ENCODE assay signal across 16 cellular contexts in the genomic region with DNA sequence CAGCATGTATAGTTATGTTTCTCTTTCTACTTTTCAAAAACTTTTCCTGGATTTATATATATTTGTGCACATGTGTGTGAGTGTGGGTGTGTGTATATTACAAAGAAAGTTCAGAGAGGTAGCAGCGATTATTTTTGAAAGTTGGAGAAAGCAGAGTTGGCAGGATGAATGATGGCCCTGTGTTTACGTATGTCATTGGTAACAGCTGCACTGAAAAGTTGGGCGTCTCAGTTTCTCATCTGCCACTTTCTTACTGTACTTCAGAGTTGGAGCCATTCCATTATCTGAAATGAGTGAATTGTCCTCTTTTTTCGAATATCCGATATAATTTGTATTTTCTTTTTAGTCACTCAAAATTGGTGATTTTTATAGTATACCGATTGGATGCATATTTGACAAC.
"Had no signal": no experiment of that assay in that cellular context is flagged by ENCODE, and none has a peak within 500 bp of the region (broad histone marks: within the 10 kb centered on the region; RNA-seq: fewer than 3 reads in every experiment).

No MANE protein-coding gene starts in this region.

- H3K4me1 Mint-ChIP-seq: activated CD4-positive, alpha-beta T cell treated with anti-CD3 and anti-CD28 coated beads, Interleukin-2, amount 10 ng/mL, durations not matched to agents 24 days and 14 days; activated naive CD8-positive, alpha-beta T cell treated with anti-CD3 and anti-CD28 coated beads, Interleukin-2, amount 50 U/mL, for 24 hours; natural killer cell; T-cell had no signal

- H3K27me3 Mint-ChIP-seq: activated CD4-positive, alpha-beta T cell treated with anti-CD3 and anti-CD28 coated beads, Interleukin-2, amount 10 ng/mL, durations not matched to agents 24 days and 14 days; activated naive CD8-positive, alpha-beta T cell treated with anti-CD3 and anti-CD28 coated beads, Interleukin-2, amount 50 U/mL, for 24 hours; stimulated activated naive CD8-positive, alpha-beta T cell treated with anti-CD3 and anti-CD28 coated beads, Interleukin-15, Interleukin-2, amounts not matched to agents 100 ng/mL and 50 ng/mL, for 24 hours; T-cell had no signal

- H3K4me1 ChIP-seq: ascending aorta, esophagus muscularis mucosa had no signal

- DNase-seq: activated CD4-positive, alpha-beta T cell treated with anti-CD3 and anti-CD28 coated beads, Interleukin-2, amount 10 ng/mL, durations not matched to agents 24 days and 14 days; activated naive CD4-positive, alpha-beta T cell treated with Interleukin-2 at 50 U/mL for 16 hours; activated naive CD8-positive, alpha-beta T cell treated with anti-CD3 and anti-CD28 coated beads, Interleukin-2, amount 50 U/mL, for 24 hours; head of caudate nucleus; natural killer cell; nucleus accumbens; psoas muscle; sigmoid colon; stimulated activated CD4-positive, alpha-beta T cell treated with anti-CD3 and anti-CD28 coated beads, Interleukin-4, amount 100 ng/mL, for 1 hour; stimulated activated CD8-positive, alpha-beta memory T cell treated with anti-CD3 and anti-CD28 coated beads, Interleukin-4, amount 100 ng/mL, for 48 hours; T-cell; testis had no signal

- H3K36me3 ChIP-seq: ascending aorta, cardiac muscle cell, esophagus muscularis mucosa, sigmoid colon had no signal

- H3K9me3 ChIP-seq: ascending aorta, esophagus muscularis mucosa, psoas muscle, testis had no signal

- H3K27ac ChIP-seq: ascending aorta, cardiac muscle cell, esophagus muscularis mucosa, psoas muscle, sigmoid colon, testis had no signal

- ATAC-seq: activated naive CD8-positive, alpha-beta T cell treated with anti-CD3 and anti-CD28 coated beads, Interleukin-2, amount 50 U/mL, for 24 hours; natural killer cell; psoas muscle; T-cell had no signal

- H3K4me3 ChIP-seq: ascending aorta, cardiac muscle cell, esophagus muscularis mucosa, psoas muscle, sigmoid colon, testis had no signal

- H3K36me3 Mint-ChIP-seq: natural killer cell, T-cell had no signal

- H3K27me3 ChIP-seq: ascending aorta, cardiac muscle cell, esophagus muscularis mucosa, sigmoid colon, testis had no signal

- H3K27ac Mint-ChIP-seq: activated CD4-positive, alpha-beta T cell treated with anti-CD3 and anti-CD28 coated beads, Interleukin-2, amount 10 ng/mL, durations not matched to agents 24 days and 14 days; activated naive CD8-positive, alpha-beta T cell treated with anti-CD3 and anti-CD28 coated beads, Interleukin-2, amount 50 U/mL, for 24 hours; natural killer cell; stimulated activated naive CD8-positive, alpha-beta T cell treated with anti-CD3 and anti-CD28 coated beads, Interleukin-15, Interleukin-2, amounts not matched to agents 100 ng/mL and 50 ng/mL, for 24 hours; T-cell had no signal

- H3K4me3 Mint-ChIP-seq: activated CD4-positive, alpha-beta T cell treated with anti-CD3 and anti-CD28 coated beads, Interleukin-2, amount 10 ng/mL, durations not matched to agents 24 days and 14 days; activated naive CD8-positive, alpha-beta T cell treated with anti-CD3 and anti-CD28 coated beads, Interleukin-2, amount 50 U/mL, for 24 hours; natural killer cell; stimulated activated naive CD8-positive, alpha-beta T cell treated with anti-CD3 and anti-CD28 coated beads, Interleukin-15, Interleukin-2, amounts not matched to agents 100 ng/mL and 50 ng/mL, for 24 hours; T-cell had no signal
